Comparison of ENCODE assay signal across 1 cellular context in the genomic region with DNA sequence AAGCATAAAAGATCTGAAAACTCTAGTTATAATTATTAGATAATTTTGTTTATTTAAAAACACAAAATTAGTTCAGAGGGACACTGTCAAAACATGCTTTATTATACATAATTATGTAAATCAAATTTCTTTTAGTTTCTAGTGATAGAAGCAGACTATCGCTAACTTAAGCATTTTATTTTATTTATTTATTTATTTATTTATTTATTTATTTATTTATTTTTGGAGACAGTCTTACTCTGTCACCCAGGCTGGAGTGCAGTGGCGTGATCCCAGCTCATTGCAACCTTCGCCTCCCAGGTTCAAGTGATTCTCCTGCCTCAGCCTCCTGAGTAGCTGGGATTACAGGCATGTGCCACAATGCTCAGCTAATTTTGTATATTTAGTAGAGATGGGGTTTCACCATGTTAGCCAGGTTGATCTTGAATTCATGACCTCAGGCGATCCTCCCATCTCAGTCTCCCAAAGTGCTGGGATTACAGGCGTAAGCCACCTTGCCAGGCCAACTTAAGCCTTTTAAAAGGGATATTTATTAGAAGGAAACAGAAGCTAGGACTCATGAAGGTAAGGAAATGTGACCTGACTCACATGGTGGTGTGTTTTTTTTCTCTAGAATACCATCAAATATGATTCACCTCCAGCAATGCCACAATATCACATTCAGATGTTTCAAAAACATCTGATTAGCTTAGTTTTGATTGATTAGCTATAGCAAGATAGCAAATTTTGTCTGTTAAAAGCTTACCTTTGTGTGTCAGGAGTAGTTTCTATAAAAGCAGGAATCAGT.
TF ChIP-seq lines count a peak whose summit lies in the region.

No MANE protein-coding gene starts in this region.

TF ChIP-seq in HEK293, 187 proteins besides CTCF, POLR2A, EP300 and RAD21 (continued from another document):
- TF ChIP-seq ZNF639 (tag by site-specific recombination; IDR thresholded peaks at IDR 0.05) (no peak), ZNF394 (tag by site-specific recombination; IDR thresholded peaks at IDR 0.05; ENCODE audit: borderline replicate concordance) (peak; percentile 55; the same call in 1 of the 2 replicates), ZNF555 (tag by site-specific recombination; conservative IDR thresholded peaks at IDR 0.05) (peak; percentile 61), ZNF140 (tag by site-specific recombination; IDR thresholded peaks at IDR 0.05) (peak; percentile 42; the same call in 1 of the 2 replicates), ZNF670 (tag by site-specific recombination; IDR thresholded peaks at IDR 0.05; ENCODE audit: low read depth) (no peak), ZNF426 (tag by site-specific recombination; IDR thresholded peaks at IDR 0.05) (peak; percentile 64), ZNF335 (tag by site-specific recombination; conservative IDR thresholded peaks at IDR 0.05) (no peak), ZNF585B (tag by site-specific recombination; IDR thresholded peaks at IDR 0.05) (no peak), ZBTB8A (tag by site-specific recombination; IDR thresholded peaks at IDR 0.05) (peak; percentile 32; the same call in 1 of the 2 replicates), ZNF654 (tag by site-specific recombination; IDR thresholded peaks at IDR 0.05; ENCODE audit: low read depth) (0 out of 2 replicates have a peak, but pooled peaks have one; percentile 6), PRDM4 (tag by site-specific recombination; IDR thresholded peaks at IDR 0.05) (no peak), ZNF433 (tag by site-specific recombination; IDR thresholded peaks at IDR 0.05; ENCODE audit: low read depth) (0 out of 2 replicates have a peak, but pooled peaks have one; percentile 36), BCL11B (tag by site-specific recombination; IDR thresholded peaks at IDR 0.05; ENCODE audit: low read depth) (no peak), ZNF664 (tag by site-specific recombination; IDR thresholded peaks at IDR 0.05) (peak; percentile 27; the same call in 1 of the 2 replicates), ZNF48 (tag by site-specific recombination; IDR thresholded peaks at IDR 0.05) (no peak)
- TF ChIP-seq, protein P1, sequence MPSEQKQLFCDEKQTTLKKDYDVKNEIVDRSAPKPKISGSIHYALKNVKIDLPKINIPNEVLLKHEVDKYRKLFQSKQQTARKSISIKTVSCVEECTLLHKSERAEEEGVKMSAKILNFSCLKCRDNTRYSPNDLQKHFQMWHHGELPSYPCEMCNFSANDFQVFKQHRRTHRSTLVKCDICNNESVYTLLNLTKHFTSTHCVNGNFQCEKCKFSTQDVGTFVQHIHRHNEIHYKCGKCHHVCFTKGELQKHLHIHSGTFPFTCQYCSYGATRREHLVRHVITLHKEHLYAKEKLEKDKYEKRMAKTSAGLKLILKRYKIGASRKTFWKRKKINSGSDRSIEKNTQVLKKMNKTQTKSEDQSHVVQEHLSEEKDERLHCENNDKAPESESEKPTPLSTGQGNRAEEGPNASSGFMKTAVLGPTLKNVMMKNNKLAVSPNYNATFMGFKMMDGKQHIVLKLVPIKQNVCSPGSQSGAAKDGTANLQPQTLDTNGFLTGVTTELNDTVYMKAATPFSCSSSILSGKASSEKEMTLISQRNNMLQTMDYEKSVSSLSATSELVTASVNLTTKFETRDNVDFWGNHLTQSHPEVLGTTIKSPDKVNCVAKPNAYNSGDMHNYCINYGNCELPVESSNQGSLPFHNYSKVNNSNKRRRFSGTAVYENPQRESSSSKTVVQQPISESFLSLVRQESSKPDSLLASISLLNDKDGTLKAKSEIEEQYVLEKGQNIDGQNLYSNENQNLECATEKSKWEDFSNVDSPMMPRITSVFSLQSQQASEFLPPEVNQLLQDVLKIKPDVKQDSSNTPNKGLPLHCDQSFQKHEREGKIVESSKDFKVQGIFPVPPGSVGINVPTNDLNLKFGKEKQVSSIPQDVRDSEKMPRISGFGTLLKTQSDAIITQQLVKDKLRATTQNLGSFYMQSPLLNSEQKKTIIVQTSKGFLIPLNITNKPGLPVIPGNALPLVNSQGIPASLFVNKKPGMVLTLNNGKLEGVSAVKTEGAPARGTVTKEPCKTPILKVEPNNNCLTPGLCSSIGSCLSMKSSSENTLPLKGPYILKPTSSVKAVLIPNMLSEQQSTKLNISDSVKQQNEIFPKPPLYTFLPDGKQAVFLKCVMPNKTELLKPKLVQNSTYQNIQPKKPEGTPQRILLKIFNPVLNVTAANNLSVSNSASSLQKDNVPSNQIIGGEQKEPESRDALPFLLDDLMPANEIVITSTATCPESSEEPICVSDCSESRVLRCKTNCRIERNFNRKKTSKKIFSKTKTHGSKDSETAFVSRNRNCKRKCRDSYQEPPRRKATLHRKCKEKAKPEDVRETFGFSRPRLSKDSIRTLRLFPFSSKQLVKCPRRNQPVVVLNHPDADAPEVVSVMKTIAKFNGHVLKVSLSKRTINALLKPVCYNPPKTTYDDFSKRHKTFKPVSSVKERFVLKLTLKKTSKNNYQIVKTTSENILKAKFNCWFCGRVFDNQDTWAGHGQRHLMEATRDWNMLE (tag by site-specific recombination; conservative IDR thresholded peaks at IDR 0.05; ENCODE audit: low read depth) = peak; percentile 69
- TF ChIP-seq, protein P2, sequence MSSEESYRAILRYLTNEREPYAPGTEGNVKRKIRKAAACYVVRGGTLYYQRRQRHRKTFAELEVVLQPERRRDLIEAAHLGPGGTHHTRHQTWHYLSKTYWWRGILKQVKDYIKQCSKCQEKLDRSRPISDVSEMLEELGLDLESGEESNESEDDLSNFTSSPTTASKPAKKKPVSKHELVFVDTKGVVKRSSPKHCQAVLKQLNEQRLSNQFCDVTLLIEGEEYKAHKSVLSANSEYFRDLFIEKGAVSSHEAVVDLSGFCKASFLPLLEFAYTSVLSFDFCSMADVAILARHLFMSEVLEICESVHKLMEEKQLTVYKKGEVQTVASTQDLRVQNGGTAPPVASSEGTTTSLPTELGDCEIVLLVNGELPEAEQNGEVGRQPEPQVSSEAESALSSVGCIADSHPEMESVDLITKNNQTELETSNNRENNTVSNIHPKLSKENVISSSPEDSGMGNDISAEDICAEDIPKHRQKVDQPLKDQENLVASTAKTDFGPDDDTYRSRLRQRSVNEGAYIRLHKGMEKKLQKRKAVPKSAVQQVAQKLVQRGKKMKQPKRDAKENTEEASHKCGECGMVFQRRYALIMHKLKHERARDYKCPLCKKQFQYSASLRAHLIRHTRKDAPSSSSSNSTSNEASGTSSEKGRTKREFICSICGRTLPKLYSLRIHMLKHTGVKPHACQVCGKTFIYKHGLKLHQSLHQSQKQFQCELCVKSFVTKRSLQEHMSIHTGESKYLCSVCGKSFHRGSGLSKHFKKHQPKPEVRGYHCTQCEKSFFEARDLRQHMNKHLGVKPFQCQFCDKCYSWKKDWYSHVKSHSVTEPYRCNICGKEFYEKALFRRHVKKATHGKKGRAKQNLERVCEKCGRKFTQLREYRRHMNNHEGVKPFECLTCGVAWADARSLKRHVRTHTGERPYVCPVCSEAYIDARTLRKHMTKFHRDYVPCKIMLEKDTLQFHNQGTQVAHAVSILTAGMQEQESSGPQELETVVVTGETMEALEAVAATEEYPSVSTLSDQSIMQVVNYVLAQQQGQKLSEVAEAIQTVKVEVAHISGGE (tag by site-specific recombination; conservative IDR thresholded peaks at IDR 0.05; ENCODE audit: low read depth) = peak; percentile 57
